In the genomic region with DNA sequence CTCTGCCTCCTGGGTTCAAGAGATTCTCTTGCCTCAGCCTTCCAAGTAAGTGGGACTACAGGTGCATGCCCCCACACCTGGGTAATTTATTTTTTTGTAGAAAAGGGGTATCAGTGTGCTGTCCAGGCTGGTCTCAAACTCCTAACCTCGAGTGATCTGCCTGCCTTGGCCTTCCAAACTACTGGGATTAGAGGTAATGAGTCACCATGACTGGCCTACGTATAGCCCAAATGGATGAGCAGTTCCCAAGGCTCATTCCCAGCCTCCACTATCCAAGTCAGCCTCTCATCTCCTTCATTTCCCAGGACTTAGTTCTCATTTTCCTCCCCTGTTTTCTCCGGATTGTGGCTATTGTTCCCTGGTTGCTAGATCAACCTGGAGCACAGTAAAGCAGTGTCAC, we compare ENCODE assay signal across 10 cellular contexts. TPM values are rescaled to one million over a fixed set of nuclear protein-coding genes. Genes with fewer than 3 reads are reported as not detected.
"Had no signal": no experiment of that assay in that cellular context is flagged by ENCODE, and none has a peak within 500 bp of the region (broad histone marks: within the 10 kb centered on the region; RNA-seq: fewer than 3 reads in every experiment).

No MANE protein-coding gene starts in this region.

- ATAC-seq: HCT116 had no signal

- H3K36me3 ChIP-seq: HAP-1 had no signal

- H3K27ac Mint-ChIP-seq: HFFc6 had no signal

- DNase-seq: GM23248, GOT3, H7, HFFc6, IMR-90, KBM-7 had no signal

- H3K4me3 ChIP-seq: GM23248, HAP-1 had no signal

- FAIRE-seq: HTR-8/SVneo had no signal

- H3K4me3 Mint-ChIP-seq: HFFc6 had no signal

RNA-seq across cellular contexts. Expression of a gene that starts 5.6 kb away (rescaled TPM):
- total RNA-seq: GM23248, H4, H7, HFFc6, IMR-90 had no signal
- polyA plus RNA-seq: GM23248, IMR-90 had no signal
